ENCODE assay signal across 18 cellular contexts in the genomic region with DNA sequence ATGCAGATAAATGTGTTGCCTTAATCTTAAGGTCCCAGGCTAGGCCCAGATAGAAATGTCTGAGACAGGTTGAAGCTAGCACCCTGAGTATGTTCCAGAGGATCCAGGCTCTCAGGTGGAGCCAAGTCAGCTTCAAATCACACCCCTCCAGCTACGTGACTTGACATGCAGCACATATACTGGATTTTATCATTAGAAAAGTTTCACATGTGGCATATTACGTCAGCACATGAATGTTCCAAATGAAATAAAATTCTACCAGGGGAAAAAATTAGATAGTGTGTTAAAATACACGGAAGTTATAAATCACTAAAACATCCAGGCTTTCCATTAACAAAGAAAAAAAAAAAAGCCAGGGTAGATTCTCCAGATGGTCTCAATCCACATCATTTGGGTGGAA.
DNase-seq lines count a peak whose midpoint lies in the region; FAIRE-seq and TF ChIP-seq lines count a peak whose summit lies in the region.
"Had no signal": no experiment of that assay in that cellular context is flagged by ENCODE, and none has a peak within 500 bp of the region (broad histone marks: within the 10 kb centered on the region; RNA-seq: fewer than 3 reads in every experiment).

No MANE protein-coding gene starts in this region.

- H3K4me3 ChIP-seq in HFF-Myc (replicated peaks; ENCODE audit: low read depth, low read length), result no peak overlapping the region
- H3K4me3 ChIP-seq in fibroblast of pulmonary artery (replicated peaks; ENCODE audit: low read depth, low read length), result no peak overlapping the region
- H3K4me3 ChIP-seq in keratinocyte (ENCODE audit: control insufficient read depth in 2 of 3, extremely low read depth in 1 of 3, insufficient read depth in 2 of 3, low read depth in 1 of 3, low read length in 3 of 3), result no peak overlapping the region
- no peak overlapping the region for H3K4me3 ChIP-seq in lower leg skin (ENCODE audit: low read depth, poor library complexity, severe bottlenecking)

- no peaks in the 10 kb centered on the region for H4K20me1 ChIP-seq in keratinocyte (ENCODE audit: control insufficient read depth, extremely low read depth, insufficient read depth, low read length)

- H3K36me3 Mint-ChIP-seq in activated CD4-positive, alpha-beta T cell treated with anti-CD3 and anti-CD28 coated beads, Interleukin-2, amount 10 ng/mL, durations not matched to agents 24 days and 14 days (ENCODE audit: low read depth), result no peaks in the 10 kb centered on the region
- H3K36me3 Mint-ChIP-seq: CD14-positive monocyte; CD4-positive, alpha-beta memory T cell had no signal

- H3K27me3 Mint-ChIP-seq in activated CD4-positive, alpha-beta T cell treated with anti-CD3 and anti-CD28 coated beads, Interleukin-2, amount 10 ng/mL, durations not matched to agents 24 days and 14 days, result no peaks in the 10 kb centered on the region
- H3K27me3 Mint-ChIP-seq: CD4-positive, alpha-beta memory T cell; IgD-negative memory B cell had no signal

- H3K9me1 ChIP-seq in keratinocyte (ENCODE audit: control insufficient read depth, extremely low read depth, insufficient read depth, low read length), result no peaks in the 10 kb centered on the region

- no peak overlapping the region for H3K9ac ChIP-seq in keratinocyte (ENCODE audit: control insufficient read depth, extremely low read depth, insufficient read depth, low read length)

- H3K4me2 ChIP-seq in keratinocyte (ENCODE audit: control insufficient read depth, extremely low read depth, insufficient read depth, low read depth, low read length), result peak overlapping the region; percentile 33

- no peaks in the 10 kb centered on the region for H3K9me3 ChIP-seq in keratinocyte (ENCODE audit: control insufficient read depth, low read depth, low read length)

- TF ChIP-seq CTCF in HFF-Myc (IDR thresholded peaks at IDR 0.05; ENCODE audit: low read depth, low read length, missing control alignments) (no peak), fibroblast of pulmonary artery (IDR thresholded peaks at IDR 0.05; ENCODE audit: low read length, missing control alignments) (no peak), keratinocyte (optimal IDR thresholded peaks at IDR 0.05 in 1 of 3, IDR thresholded peaks at IDR 0.05 in 1 of 3, conservative IDR thresholded peaks at IDR 0.05 in 1 of 3; ENCODE audit: extremely low read depth in 1 of 3, insufficient read depth in 2 of 3, low read length in 3 of 3) (no peak), lower leg skin (IDR thresholded peaks at IDR 0.05) (no peak)

- intact Hi-C loops in activated CD4-positive, alpha-beta T cell treated with anti-CD3 and anti-CD28 coated beads, Interleukin-2, amount 10 ng/mL, durations not matched to agents 24 days and 14 days (cut with micrococcal nuclease), result no loop called here
- intact Hi-C loops in lower leg skin (cut with DNase I; ENCODE audit: low total_unique reads), result no loop called here

- H3K4me1 Mint-ChIP-seq in activated CD4-positive, alpha-beta T cell treated with anti-CD3 and anti-CD28 coated beads, Interleukin-2, amount 10 ng/mL, durations not matched to agents 24 days and 14 days, result no peaks in the 10 kb centered on the region
- H3K4me1 Mint-ChIP-seq: CD14-positive monocyte; CD4-positive, alpha-beta memory T cell; IgD-negative memory B cell had no signal

- H3K4me1 ChIP-seq in keratinocyte (ENCODE audit: control insufficient read depth, extremely low read depth, insufficient read depth, low read length), result peaks cover 19% of the 10 kb centered on the region

- no peaks in the 10 kb centered on the region for H3K36me3 ChIP-seq in keratinocyte (ENCODE audit: control insufficient read depth in 2 of 2, extremely low read depth in 1 of 2, insufficient read depth in 2 of 2, low read length in 2 of 2)

- peak; percentile 58 for FAIRE-seq in keratinocyte (lab: Jason Lieb, UNC)
- FAIRE-seq: A204.1, H1, HepG2 had no signal

- 36 to 50% methylated on average over 3 of the region's 3 CpGs for WGBS in lower leg skin, 2 donors

- H3K4me3 Mint-ChIP-seq in activated CD4-positive, alpha-beta T cell treated with anti-CD3 and anti-CD28 coated beads, Interleukin-2, amount 10 ng/mL, durations not matched to agents 24 days and 14 days, result no peak overlapping the region
- H3K4me3 Mint-ChIP-seq: CD14-positive monocyte; CD4-positive, alpha-beta memory T cell; H9; IgD-negative memory B cell had no signal

- no peak overlapping the region for H3K27ac Mint-ChIP-seq in activated CD4-positive, alpha-beta T cell treated with anti-CD3 and anti-CD28 coated beads, Interleukin-2, amount 10 ng/mL, durations not matched to agents 24 days and 14 days
- H3K27ac Mint-ChIP-seq: CD14-positive monocyte; CD4-positive, alpha-beta memory T cell; H9; IgD-negative memory B cell had no signal

- no peak overlapping the region for H3K27ac ChIP-seq in keratinocyte (ENCODE audit: control insufficient read depth, insufficient read depth, low read length)

- DNase-seq in HFF-Myc (ENCODE audit: extremely low read depth, low read depth), result peak; percentile 11
- DNase-seq in fibroblast of pulmonary artery (ENCODE audit: low read depth), result peak; percentile 29
- DNase-seq in keratinocyte (ENCODE audit: low read depth, low spot score), result no peak
- no peak for DNase-seq in activated CD4-positive, alpha-beta T cell treated with anti-CD3 and anti-CD28 coated beads, Interleukin-2, amount 10 ng/mL, durations not matched to agents 24 days and 14 days
- no peak for DNase-seq in lower leg skin (ENCODE audit: low spot score in 2 of 2)
- no peak for DNase-seq in pons (ENCODE audit: low spot score)
- DNase-seq: ACHN; AML-193; CD4-positive, alpha-beta memory T cell; DMS153; DMS79; GDM1; H9 had no signal

- no peak for TF ChIP-seq POLR2A in lower leg skin (IDR thresholded peaks at IDR 0.05)

- no peaks in the 10 kb centered on the region for H3K27me3 ChIP-seq in keratinocyte (ENCODE audit: control insufficient read depth, extremely low read depth, insufficient read depth, low read length)

- peaks cover 4% of the 10 kb centered on the region for H3K9me3 Mint-ChIP-seq in activated CD4-positive, alpha-beta T cell treated with anti-CD3 and anti-CD28 coated beads, Interleukin-2, amount 10 ng/mL, durations not matched to agents 24 days and 14 days
- H3K9me3 Mint-ChIP-seq: H9 had no signal

- dilution Hi-C loops in keratinocyte (cut with MboI; ENCODE audit: extremely low pct_ligation_motif_present, low sequenced_read_pairs), result no loop called here

- no peak overlapping the region for H2AFZ ChIP-seq in keratinocyte (ENCODE audit: control insufficient read depth, low read length)

- H3K79me2 ChIP-seq in keratinocyte (ENCODE audit: control insufficient read depth, insufficient read depth, low read length), result no peaks in the 10 kb centered on the region

Comparison
In these comparisons a context has a peak if more than half of its experiments do, and no peak if none do; other contexts are left out.
1. DNase-seq: peak in HFF-Myc (single experiment) and fibroblast of pulmonary artery (single experiment); none in keratinocyte (single experiment), activated CD4-positive, alpha-beta T cell treated with anti-CD3 and anti-CD28 coated beads, Interleukin-2, amount 10 ng/mL, durations not matched to agents 24 days and 14 days (single experiment), lower leg skin (0 of 2) and pons (single experiment).